In the genomic region with DNA sequence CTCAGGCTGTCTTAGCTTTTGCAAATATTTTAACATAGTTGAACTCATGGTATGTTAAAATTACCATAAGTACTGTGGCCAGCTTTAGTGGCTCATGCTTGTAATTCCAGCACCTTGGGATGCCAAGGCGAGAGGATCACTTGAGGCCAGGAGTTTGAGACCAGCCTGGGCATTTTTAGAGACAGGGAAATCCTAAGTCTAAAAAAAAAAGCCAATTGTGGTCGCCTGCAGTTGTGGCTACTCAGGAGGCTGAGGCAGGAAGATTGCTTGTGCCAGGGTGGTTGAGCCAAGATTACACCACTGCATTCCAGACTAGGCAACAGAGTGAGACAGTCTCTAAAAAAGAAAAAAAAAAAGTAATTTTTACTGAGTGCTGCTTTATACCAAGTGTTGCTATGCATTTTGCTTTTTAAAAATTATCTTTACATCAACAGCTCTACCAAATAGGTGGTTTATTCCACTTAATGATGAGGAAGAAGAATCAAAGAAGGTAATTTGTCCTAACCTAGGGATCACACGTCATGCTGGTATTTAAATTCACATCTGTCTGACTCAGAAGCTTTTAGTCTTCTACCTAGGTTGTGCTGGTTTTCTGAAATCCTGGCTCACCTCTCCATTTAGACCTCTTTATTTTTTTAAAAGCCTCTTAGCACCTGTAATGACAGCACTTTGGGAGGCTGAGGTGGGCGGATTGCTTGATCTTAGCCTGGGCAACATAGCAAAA, we compare ENCODE assay signal across 1 cellular context.
TF ChIP-seq lines count a peak whose summit lies in the region.

No MANE protein-coding gene starts in this region.

TF ChIP-seq in SK-N-SH, 30 proteins besides CTCF, POLR2A, EP300 and RAD21 (continued from another document):
- TF ChIP-seq CHD2 (IDR thresholded peaks at IDR 0.05; ENCODE audit: low read length, partially characterized antibody) (no peak), TAF1 (IDR thresholded peaks at IDR 0.05; ENCODE audit: borderline replicate concordance, low read depth, low read length) (no peak), NRF1 (IDR thresholded peaks at IDR 0.05; ENCODE audit: low read depth, low read length) (no peak), MXI1 (IDR thresholded peaks at IDR 0.05; ENCODE audit: low read depth, low read length) (no peak), NFIC (IDR thresholded peaks at IDR 0.05; ENCODE audit: borderline replicate concordance) (no peak)
- TF ChIP-seq, protein P1, sequence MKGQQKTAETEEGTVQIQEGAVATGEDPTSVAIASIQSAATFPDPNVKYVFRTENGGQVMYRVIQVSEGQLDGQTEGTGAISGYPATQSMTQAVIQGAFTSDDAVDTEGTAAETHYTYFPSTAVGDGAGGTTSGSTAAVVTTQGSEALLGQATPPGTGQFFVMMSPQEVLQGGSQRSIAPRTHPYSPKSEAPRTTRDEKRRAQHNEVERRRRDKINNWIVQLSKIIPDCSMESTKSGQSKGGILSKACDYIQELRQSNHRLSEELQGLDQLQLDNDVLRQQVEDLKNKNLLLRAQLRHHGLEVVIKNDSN (IDR thresholded peaks at IDR 0.05; ENCODE audit: borderline replicate concordance, low read depth) = no peak
